ENCODE assay signal across 22 cellular contexts in genomic region chr22:32883131-32883530, GRCh38.
DNase-seq lines count a peak whose midpoint lies in the region; ATAC-seq and TF ChIP-seq lines count a peak whose summit lies in the region.
"Had no signal": no experiment of that assay in that cellular context is flagged by ENCODE, and none has a peak within 500 bp of the region (broad histone marks: within the 10 kb centered on the region; RNA-seq: fewer than 3 reads in every experiment).

No MANE protein-coding gene starts in this region.

- no peak for ATAC-seq in HG02798 (IDR thresholded peaks at IDR 0.05; ENCODE audit: poor library complexity, unreplicated experiment)
- ATAC-seq: HepG2, Right ventricle myocardium inferior had no signal

- no peak overlapping the region for H3K27ac ChIP-seq in A673 (ENCODE audit: low read depth, low read length, poor library complexity, severe bottlenecking)
- no peak overlapping the region for H3K27ac ChIP-seq in SK-N-MC
- H3K27ac ChIP-seq: 22Rv1, GM23248, PC-9, SJCRH30 had no signal

- H3K4me1 ChIP-seq in A673 (ENCODE audit: insufficient read depth, low read length, poor library complexity, severe bottlenecking) = peaks cover 15% of the 10 kb centered on the region

- H3K4me1 Mint-ChIP-seq in mesothelial cell of epicardium = peaks cover 51% of the 10 kb centered on the region

- TF ChIP-seq CTCF in A673 (conservative IDR thresholded peaks at IDR 0.05; ENCODE audit: low read depth, low read length) (no peak), mesothelial cell of epicardium (IDR thresholded peaks at IDR 0.05; ENCODE audit: unreplicated experiment) (no peak)

- no peaks in the 10 kb centered on the region for H3K9me3 Mint-ChIP-seq in mesothelial cell of epicardium
- H3K9me3 Mint-ChIP-seq: CD4-positive, CD25-positive, alpha-beta regulatory T cell had no signal

- no peak overlapping the region for H3K9ac ChIP-seq in SK-N-MC (ENCODE audit: insufficient read length)
- H3K9ac ChIP-seq: GM23248 had no signal

- DNase-seq in DMS 273 (lab: John Stamatoyannopoulos, UW; ENCODE audit: unreplicated experiment) (peak; percentile 22), DMS 273 treated with DMSO at 0.1 percent for 48 hours (lab: John Stamatoyannopoulos, UW) (no peak), A673 (ENCODE audit: low spot score) (peak; percentile 48), SK-N-MC (ENCODE audit: low read depth, low spot score) (no peak), mesothelial cell of epicardium (ENCODE audit: low spot score in 2 of 2, unreplicated experiment in 2 of 2) (no peak), NCI-H128 (lab: John Stamatoyannopoulos, UW; ENCODE audit: unreplicated experiment) (no peak)
- DNase-seq: ACHN; BE2C; CD4-positive, CD25-positive, alpha-beta regulatory T cell; GM23248; H7; NCI-H1105 treated with DMSO at 0.1 percent for 48 hours; NCI-H2029; NCI-H446; NCI-H524 treated with DMSO at 0.1 percent for 48 hours; NCI-H774; PC-9; SJCRH30 had no signal

- H3K4me3 ChIP-seq in A673 (ENCODE audit: low read depth, low read length, poor library complexity, severe bottlenecking) (no peak overlapping the region), SK-N-MC (peak overlapping the region; percentile 13; the same call in 1 of the 2 replicates)
- H3K4me3 ChIP-seq: GM23248, PC-9, SJCRH30 had no signal

- H3K36me3 ChIP-seq in A673 (ENCODE audit: insufficient read depth, low read length, poor library complexity, severe bottlenecking) = no peaks in the 10 kb centered on the region
- no peaks in the 10 kb centered on the region for H3K36me3 ChIP-seq in SK-N-MC (ENCODE audit: insufficient read depth, low read length)
- H3K36me3 ChIP-seq: BE2C, SJCRH30 had no signal

- peak overlapping the region; percentile 2 for H3K27ac Mint-ChIP-seq in mesothelial cell of epicardium

- POLR2A ChIA-PET in A673 (lab: Charles Lee; ENCODE audit: low non-redundant PET) = no interaction called here

- H3K9me3 ChIP-seq in A673 (ENCODE audit: low read depth, low read length, poor library complexity, severe bottlenecking) = no peaks in the 10 kb centered on the region
- no peaks in the 10 kb centered on the region for H3K9me3 ChIP-seq in SK-N-MC (ENCODE audit: low read depth, low read length)
- H3K9me3 ChIP-seq: BE2C, SJCRH30 had no signal

- H3K4me3 Mint-ChIP-seq in mesothelial cell of epicardium = no peak overlapping the region
- H3K4me3 Mint-ChIP-seq: CD4-positive, CD25-positive, alpha-beta regulatory T cell had no signal

- H3K27me3 ChIP-seq in A673 (replicated peaks; ENCODE audit: insufficient read depth, low read depth, low read length, poor library complexity) = no peaks in the 10 kb centered on the region
- H3K27me3 ChIP-seq: BE2C, SJCRH30 had no signal

- H3K27me3 Mint-ChIP-seq in mesothelial cell of epicardium (ENCODE audit: low read depth) = peaks cover 11% of the 10 kb centered on the region

- intact Hi-C loops in A673 (cut with micrococcal nuclease; ENCODE audit: unreplicated experiment) = no loop called here

- no peaks in the 10 kb centered on the region for H3K36me3 Mint-ChIP-seq in mesothelial cell of epicardium
- H3K36me3 Mint-ChIP-seq: CD4-positive, CD25-positive, alpha-beta regulatory T cell had no signal

- CTCF ChIA-PET in A673 (lab: Charles Lee) = no interaction called here

- no TSS peak for BruUV-seq in A673 (replicated peaks; lab: Mats Ljungman, UMichigan)

Comparison
In these comparisons a context has a peak if more than half of its experiments do, and no peak if none do; other contexts are left out.
1. DNase-seq: peak in DMS 273 (single experiment) and A673 (single experiment); none in DMS 273 treated with DMSO at 0.1 percent for 48 hours (single experiment), SK-N-MC (single experiment), mesothelial cell of epicardium (0 of 2) and NCI-H128 (single experiment).